ENCODE assay signal across 8 cellular contexts in the genomic region with DNA sequence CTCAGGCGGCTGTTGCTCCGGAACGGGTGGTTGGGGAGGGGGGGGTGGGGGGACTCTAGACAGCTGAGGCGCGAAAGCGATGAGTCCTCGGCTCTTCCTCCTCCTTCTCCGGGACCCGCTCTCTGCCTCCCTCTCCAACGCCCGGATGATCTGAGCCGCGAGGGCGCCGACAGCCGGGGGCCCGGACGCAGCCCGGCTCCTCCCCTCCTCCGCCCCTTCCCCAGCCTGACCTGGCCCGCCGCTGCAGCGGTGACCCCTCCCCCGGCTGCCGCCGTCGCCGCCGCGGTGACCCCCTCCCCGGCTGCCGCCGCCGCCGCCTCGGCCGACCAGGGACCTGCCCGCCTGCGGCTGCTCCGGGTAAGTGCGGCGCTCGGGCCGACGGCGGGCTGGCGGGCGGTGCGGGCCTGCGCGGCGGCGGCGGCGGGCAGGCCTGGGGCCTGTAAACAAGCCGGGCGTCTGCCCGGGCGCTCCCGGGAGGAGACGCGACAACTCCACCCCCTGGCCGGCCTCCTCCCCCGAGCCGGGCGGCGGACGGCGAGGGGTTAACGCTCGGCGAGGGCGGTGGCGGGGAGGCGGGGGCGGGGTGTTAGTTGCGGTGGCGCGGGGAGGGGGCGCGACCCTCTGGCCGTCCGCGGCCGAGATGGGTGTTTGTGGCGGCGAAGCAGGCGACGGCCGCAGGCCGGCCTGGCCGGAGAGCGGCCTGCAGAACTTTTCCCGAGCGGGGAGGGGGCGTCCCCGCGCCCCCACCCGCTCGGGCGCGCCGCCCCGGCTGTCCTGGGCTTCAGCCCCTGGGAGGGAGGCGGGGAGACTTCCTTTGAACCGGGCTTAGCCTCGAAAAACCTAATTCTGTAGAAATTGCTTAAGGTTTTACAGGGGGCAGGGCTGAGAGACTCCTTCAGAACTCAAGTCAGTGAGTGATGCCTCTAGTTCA.
DNase-seq lines count a peak whose midpoint lies in the region; ATAC-seq and TF ChIP-seq lines count a peak whose summit lies in the region.

No MANE protein-coding gene starts in this region.

- H3K27ac ChIP-seq in WERI-Rb-1 = peak overlapping the region; percentile 91

- ATAC-seq in GM18502 (IDR thresholded peaks at IDR 0.05; ENCODE audit: poor library complexity, unreplicated experiment) = peak; percentile 45
- peak; percentile 27 for ATAC-seq in HG02840 (IDR thresholded peaks at IDR 0.05; ENCODE audit: low FRiP score, unreplicated experiment)

- no peaks in the 10 kb centered on the region for H3K9me3 ChIP-seq in WERI-Rb-1 (ENCODE audit: severe bottlenecking)

- DNase-seq in NCI-H2029 treated with DMSO at 0.1 percent for 48 hours (lab: John Stamatoyannopoulos, UW) (peak; percentile 70), WERI-Rb-1 (peak; percentile 83), cardiac fibroblast (ENCODE audit: low read depth in 2 of 2) (peak; percentile 51 to 75), inferior parietal cortex (ENCODE audit: extremely low spot score) (peak; percentile 22), SKM-1 (lab: John Stamatoyannopoulos, UW; ENCODE audit: unreplicated experiment) (no peak)
- DNase-seq in stimulated activated CD4-positive, alpha-beta T cell treated with anti-CD3 and anti-CD28 coated beads, Interleukin-12 subunit alpha, Interleukin-12 subunit beta, amount 100 ng/mL, for 24 hours (ENCODE audit: low read depth in 2 of 2) = peak; percentile 20 to 61

- H3K36me3 ChIP-seq in WERI-Rb-1 = peaks cover 10% of the 10 kb centered on the region

- no peak for TF ChIP-seq CTCF in WERI-Rb-1 (IDR thresholded peaks at IDR 0.05; ENCODE audit: low read depth, low read length)
- no peak for TF ChIP-seq CTCF in cardiac fibroblast (IDR thresholded peaks at IDR 0.05; ENCODE audit: low read depth, low read length)

- no peaks in the 10 kb centered on the region for H3K27me3 ChIP-seq in WERI-Rb-1 (ENCODE audit: insufficient read depth, low read depth, severe bottlenecking)

- H3K4me3 ChIP-seq in WERI-Rb-1 (ENCODE audit: low read depth, low read length) (peak overlapping the region; percentile 91), cardiac fibroblast (replicated peaks in 1 of 2; ENCODE audit: low read depth in 2 of 2, low read length in 2 of 2) (peak overlapping the region; percentile 67 to 73)
